ENCODE assay signal across 9 cellular contexts in the genomic region with DNA sequence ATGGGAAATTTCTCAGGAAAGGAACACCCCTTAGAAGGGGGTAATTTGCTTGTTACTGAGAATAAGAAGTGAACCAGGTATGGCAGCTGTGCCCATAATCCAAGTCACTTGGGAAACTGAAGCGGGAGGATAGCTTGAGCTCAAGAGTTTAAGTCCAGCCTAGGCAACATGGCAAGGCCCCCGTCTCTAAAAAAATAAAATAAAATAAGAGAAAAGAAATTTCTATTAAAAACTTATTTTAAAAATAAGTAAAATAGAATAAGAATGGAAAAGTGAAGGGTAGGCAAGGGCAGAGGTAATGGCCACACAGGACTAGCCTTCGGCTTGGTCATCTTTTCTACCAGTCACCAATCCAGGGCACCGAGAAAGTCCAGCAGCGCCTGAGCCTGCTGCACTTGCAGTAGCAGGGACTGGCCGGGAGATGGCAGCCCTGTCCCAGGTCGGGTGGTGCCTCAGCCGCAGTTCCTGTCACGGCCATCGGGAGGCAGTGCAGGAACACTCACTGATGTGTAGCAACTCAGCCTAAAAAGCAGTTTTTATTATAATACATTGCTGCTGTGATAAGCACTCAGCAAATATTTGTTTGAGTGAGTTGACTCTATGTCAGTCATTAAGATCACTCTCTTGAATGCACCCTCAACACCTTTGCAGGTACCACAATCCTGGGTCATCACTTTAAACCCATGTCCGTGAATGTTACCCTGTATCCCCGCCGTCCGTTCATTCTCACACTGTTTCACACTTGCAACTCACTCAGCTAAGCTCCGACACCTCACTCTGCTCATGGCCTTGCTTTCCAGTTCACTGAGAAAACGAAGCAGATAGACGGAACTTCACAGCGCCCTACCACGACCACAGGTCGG. TPM values are rescaled to one million over a fixed set of nuclear protein-coding genes. Genes with fewer than 3 reads are reported as not detected.
DNase-seq lines count a peak whose midpoint lies in the region; ATAC-seq and TF ChIP-seq lines count a peak whose summit lies in the region.
"Had no signal": no experiment of that assay in that cellular context is flagged by ENCODE, and none has a peak within 500 bp of the region (broad histone marks: within the 10 kb centered on the region; RNA-seq: fewer than 3 reads in every experiment).

No MANE protein-coding gene starts in this region.

- no peak overlapping the region for H3K4me3 ChIP-seq in LNCaP clone FGC (ENCODE audit: low read depth, low read length)
- H3K4me3 ChIP-seq in gastroesophageal sphincter, result no peak overlapping the region
- no peak overlapping the region for H3K4me3 ChIP-seq in thyroid gland (replicated peaks in 1 of 3)
- H3K4me3 ChIP-seq: skin epidermis had no signal

- TF ChIP-seq CTCF in LNCaP clone FGC (IDR thresholded peaks at IDR 0.05; ENCODE audit: control insufficient read depth, extremely low read depth, insufficient read depth), result peak; percentile 100
- TF ChIP-seq CTCF in gastroesophageal sphincter (IDR thresholded peaks at IDR 0.05), result peak; percentile 100
- TF ChIP-seq CTCF in osteocyte (IDR thresholded peaks at IDR 0.05), result peak; percentile 100
- peak; percentile 100 for TF ChIP-seq CTCF in thyroid gland (IDR thresholded peaks at IDR 0.05)

- ATAC-seq in gastroesophageal sphincter, result peak; percentile 89

- WGBS in gastroesophageal sphincter (ENCODE audit: low coverage in 1 of 2), 2 donors, result 57 to 60% methylated on average over 2 to 19 of the region's 20 CpGs
- 50 to 52% methylated on average over 20 of the region's 20 CpGs for WGBS in thyroid gland, 2 donors

- TF ChIP-seq POLR2A in gastroesophageal sphincter (IDR thresholded peaks at IDR 0.05), result no peak
- no peak for TF ChIP-seq POLR2A in thyroid gland (IDR thresholded peaks at IDR 0.05)

- H3K9me3 ChIP-seq in gastroesophageal sphincter, result no peaks in the 10 kb centered on the region
- H3K9me3 ChIP-seq in thyroid gland, result no peaks in the 10 kb centered on the region

- H3K27ac Mint-ChIP-seq in osteocyte (ENCODE audit: unreplicated experiment), result no peak overlapping the region

- H3K36me3 Mint-ChIP-seq in osteocyte (ENCODE audit: unreplicated experiment), result no peaks in the 10 kb centered on the region

- H3K9me3 Mint-ChIP-seq in osteocyte (ENCODE audit: unreplicated experiment), result no peaks in the 10 kb centered on the region

- H3K27ac ChIP-seq in gastroesophageal sphincter, result no peak overlapping the region
- no peak overlapping the region for H3K27ac ChIP-seq in thyroid gland

- intact Hi-C loops in thyroid gland (cut with DNase I), result loop anchor here (5.0 to 10.0 kb wide), 3 partner anchors 123 to 310 kb away; no protein-coding TSS in a partner anchor

- H3K27me3 ChIP-seq in gastroesophageal sphincter, result no peaks in the 10 kb centered on the region
- H3K27me3 ChIP-seq in thyroid gland, result no peaks in the 10 kb centered on the region

- TF ChIP-seq EP300 in gastroesophageal sphincter (IDR thresholded peaks at IDR 0.05), result no peak

- H3K4me1 Mint-ChIP-seq in osteocyte (ENCODE audit: unreplicated experiment), result peaks cover 16% of the 10 kb centered on the region

- peak; percentile 77 for DNase-seq in G401 (ENCODE audit: low spot score)
- DNase-seq in GOT3 (lab: John Stamatoyannopoulos, UW), result peak; percentile 52
- peak; percentile 50 for DNase-seq in LNCaP clone FGC (ENCODE audit: low read depth)
- peak; percentile 24 for DNase-seq in SHP77 treated with DMSO at 0.1 percent for 48 hours (lab: John Stamatoyannopoulos, UW)
- DNase-seq in activated gamma-delta T cell (lab: John Stamatoyannopoulos, UW), result peak; percentile 67
- peak; percentile 96 for DNase-seq in osteocyte (ENCODE audit: extremely low spot score, unreplicated experiment)
- peak; percentile 87 to 89 for DNase-seq in thyroid gland

- H3K4me1 ChIP-seq in gastroesophageal sphincter (peaks cover 0 to 25% (median 0%) of the 10 kb centered on the region in 3 donors), thyroid gland (no peaks in the 10 kb centered on the region)

- no peaks in the 10 kb centered on the region for H3K36me3 ChIP-seq in gastroesophageal sphincter
- H3K36me3 ChIP-seq in thyroid gland, result no peaks in the 10 kb centered on the region

- in situ Hi-C loops in G401 (cut with HindIII; ENCODE audit: low sequenced_read_pairs), result no loop called here

- H3K27me3 Mint-ChIP-seq in osteocyte (ENCODE audit: unreplicated experiment), result no peaks in the 10 kb centered on the region

- H3K4me3 Mint-ChIP-seq in osteocyte (ENCODE audit: unreplicated experiment), result no peak overlapping the region

RNA-seq across cellular contexts. Expression of a gene that starts 23.2 kb away (rescaled TPM):
- not detected in 2 replicates for total RNA-seq in G401 (2014; rRNA removed; shearing (Covaris generic))
- total RNA-seq in gastroesophageal sphincter, result not detected
- not detected in 2 replicates for total RNA-seq in osteocyte
- total RNA-seq in thyroid gland, result not detected

Comparison
In these comparisons a context has a peak if more than half of its experiments do, and no peak if none do; other contexts are left out.
1. DNase-seq: peak in every context shown above with its lines; median percentile 96 in osteocyte; 88 in thyroid gland; 77 in G401; 67 in activated gamma-delta T cell; 52 in GOT3; 50 in LNCaP clone FGC; 24 in SHP77 treated with DMSO at 0.1 percent for 48 hours.